Comparison of ENCODE assay signal across 11 cellular contexts in the genomic region with DNA sequence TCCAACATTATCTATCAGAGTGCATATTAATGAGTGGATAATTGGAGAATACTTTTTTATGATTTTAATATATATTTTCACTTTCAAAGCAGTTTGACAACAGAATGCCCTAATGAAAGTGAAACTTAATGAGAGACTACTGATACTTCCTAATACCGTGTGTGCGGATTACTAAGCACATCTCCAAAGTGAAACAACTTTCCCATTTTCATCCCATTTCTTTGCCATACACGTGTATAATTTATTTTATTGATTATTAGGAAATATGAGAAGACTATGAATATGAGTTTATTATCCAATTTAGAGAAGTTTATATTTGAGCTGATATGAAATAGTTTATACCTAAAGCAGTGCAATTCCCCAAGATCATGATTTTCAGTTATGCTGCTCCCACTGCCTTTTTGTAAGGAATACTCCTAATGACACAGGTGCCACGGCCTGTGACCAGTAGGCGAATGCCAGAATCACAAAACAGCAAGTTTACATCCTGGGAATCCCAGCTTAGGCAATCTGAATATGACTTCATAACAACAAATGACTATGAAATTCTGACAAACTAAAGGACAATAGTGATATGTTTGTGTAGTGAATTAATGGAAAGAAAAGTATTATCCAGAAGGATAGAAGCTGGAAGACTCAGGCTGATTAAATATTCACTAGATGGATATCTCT.
A peak's percentile ranks its signal among the peaks of the same experiment; 100 is the strongest.
DNase-seq lines count a peak whose midpoint lies in the region; ATAC-seq, FAIRE-seq and TF ChIP-seq lines count a peak whose summit lies in the region.
"Had no signal": no experiment of that assay in that cellular context is flagged by ENCODE, and none has a peak within 500 bp of the region (broad histone marks: within the 10 kb centered on the region; RNA-seq: fewer than 3 reads in every experiment).

No MANE protein-coding gene starts in this region.

- H3K36me3 ChIP-seq in K562 (ENCODE audit: control insufficient read depth, insufficient read depth, low read length), result peaks cover 18% of the 10 kb centered on the region; the same call in 2 of the 3 replicates
- no peaks in the 10 kb centered on the region for H3K36me3 ChIP-seq in mesenchymal stem cell (ENCODE audit: control insufficient read depth in 1 of 2, insufficient read depth in 2 of 2, low read depth in 1 of 2, low read length in 2 of 2)

- POLR2A ChIA-PET in K562 (lab: Yijun Ruan, JAX) (interaction anchor here (1.0 kb wide), 1 partner anchor 22 kb away, joined by 3 read pairs; no protein-coding TSS in a partner anchor), GM10248 (lab: Yijun Ruan, JAX) (no interaction called here)

- 0 out of 2 replicates have a peak, but pooled peaks cover 4% of the 10 kb centered on the region for H3K9me3 ChIP-seq in K562 (replicated peaks; ENCODE audit: control insufficient read depth, insufficient read depth, low read depth, low read length)
- H3K9me3 ChIP-seq in mesenchymal stem cell (ENCODE audit: control insufficient read depth, low read length), result no peaks in the 10 kb centered on the region

- H3K79me2 ChIP-seq in K562 (ENCODE audit: control insufficient read depth, insufficient read depth, low read length), result peaks cover 99% of the 10 kb centered on the region

- peak overlapping the region; percentile 51 for H2BK5ac ChIP-seq in mesenchymal stem cell (ENCODE audit: low read depth, low read length, poor library complexity, severe bottlenecking)

- in situ Hi-C loops in ACHN (cut with HindIII; ENCODE audit: low pct_ligation_motif_present, low pct_unique_long_range_greater_than_20kb, low sequenced_read_pairs) (no loop called here), K562 (cut with MboI) (no loop called here)

- H2BK12ac ChIP-seq in mesenchymal stem cell (ENCODE audit: low read length in 2 of 2), result peak overlapping the region in 1 of 2 experiments; percentile 93

- TF ChIP-seq CTCF in K562 (IDR thresholded peaks at IDR 0.05 in 2 of 3, conservative IDR thresholded peaks at IDR 0.05 in 1 of 3; ENCODE audit: insufficient read depth in 2 of 3, low read depth in 1 of 3, low read length in 3 of 3) (no peak), GM10248 (IDR thresholded peaks at IDR 0.05; ENCODE audit: control extremely low read depth, extremely low read depth, low read depth, missing control alignments) (no peak)

- H3K4me3 ChIP-seq in K562, result peak overlapping the region; percentile 13; the same call in 1 of the 2 replicates
- H3K4me3 ChIP-seq in mesenchymal stem cell (ENCODE audit: insufficient read depth in 1 of 2, low read depth in 1 of 2, low read length in 2 of 2), result peak overlapping the region in 1 of 2 experiments; percentile 63

- H3K27ac ChIP-seq in K562 (ENCODE audit: extremely low read depth, low read depth, low read length) (peak overlapping the region; percentile 90), mesenchymal stem cell (ENCODE audit: low read length, poor library complexity, severe bottlenecking) (peak overlapping the region; percentile 86), substantia nigra (ENCODE audit: low read depth, low read length, poor library complexity, severe bottlenecking) (no peak overlapping the region)

- H3K4ac ChIP-seq in mesenchymal stem cell (ENCODE audit: low read depth in 1 of 2, low read length in 2 of 2), result peak overlapping the region in 1 of 2 experiments; percentile 80

- FAIRE-seq in K562 (lab: Jason Lieb, UNC), result no peak

- BruUV-seq in K562 (replicated peaks; lab: Mats Ljungman, UMichigan), result no TSS peak

- no peak for TF ChIP-seq POLR2A in K562 (conservative IDR thresholded peaks at IDR 0.05)

- no peaks in the 10 kb centered on the region for H4K20me1 ChIP-seq in K562 (replicated peaks; ENCODE audit: control insufficient read depth, insufficient read depth, low read length)

- H4K8ac ChIP-seq in mesenchymal stem cell (ENCODE audit: low read length), result peak overlapping the region; percentile 93

- H3K18ac ChIP-seq in mesenchymal stem cell (ENCODE audit: low read depth in 1 of 2, low read length in 2 of 2), result peak overlapping the region in 1 of 2 experiments; percentile 94

- H3K9ac ChIP-seq in K562 (ENCODE audit: insufficient read depth in 1 of 2, low read depth in 2 of 2, low read length in 2 of 2) (peak overlapping the region in 1 of 2 experiments; percentile 78; a peak in 2 of 4 replicates), mesenchymal stem cell (ENCODE audit: low read length) (peak overlapping the region; percentile 94)

- peak overlapping the region; percentile 64 for H4K91ac ChIP-seq in mesenchymal stem cell (ENCODE audit: low read length)

- peak; percentile 43 for DNase-seq in ACHN
- DNase-seq in K562 (ENCODE audit: extremely low read depth in 1 of 4, low spot score in 3 of 4), result no peak
- peak; percentile 57 for DNase-seq in mesenchymal stem cell
- no peak for DNase-seq in GM10248 (ENCODE audit: extremely low spot score)
- no peak for DNase-seq in substantia nigra (lab: John Stamatoyannopoulos, UW)
- DNase-seq in cortex of kidney (lab: John Stamatoyannopoulos, UW), result no peak
- DNase-seq: activated CD4-positive, alpha-beta T cell treated with anti-CD3 and anti-CD28 coated beads for 36 hours; caudate nucleus; stimulated activated naive CD8-positive, alpha-beta T cell treated with anti-CD3 and anti-CD28 coated beads, Interleukin-15, amount 100 ng/mL, for 72 hours had no signal

- no peak overlapping the region for H3K14ac ChIP-seq in mesenchymal stem cell (ENCODE audit: low read length in 2 of 2)

- H3K23ac ChIP-seq in mesenchymal stem cell (ENCODE audit: low read length in 2 of 2), result no peak overlapping the region

- H3K27me3 ChIP-seq in K562 (ENCODE audit: control insufficient read depth in 2 of 2, insufficient read depth in 2 of 2, low read length in 2 of 2), result no peaks in the 10 kb centered on the region
- no peaks in the 10 kb centered on the region for H3K27me3 ChIP-seq in mesenchymal stem cell (ENCODE audit: control insufficient read depth in 1 of 2, insufficient read depth in 1 of 2, low read length in 2 of 2)

- no peaks in the 10 kb centered on the region for H3K79me1 ChIP-seq in mesenchymal stem cell (replicated peaks; ENCODE audit: low read length, poor library complexity, severe bottlenecking)

- peak overlapping the region; percentile 61 for H2BK120ac ChIP-seq in mesenchymal stem cell (ENCODE audit: low read depth, low read length)

- no peak for TF ChIP-seq RAD21 in K562 (CRISPR knock-in tag; conservative IDR thresholded peaks at IDR 0.05 in 1 of 2, IDR thresholded peaks at IDR 0.05 in 1 of 2)

- ATAC-seq in HG03354 (IDR thresholded peaks at IDR 0.05; ENCODE audit: poor library complexity, severe bottlenecking, unreplicated experiment) (peak; percentile 65), K562 (0 out of 3 replicates have a peak, but pooled peaks have one; percentile 3), HG02938 (IDR thresholded peaks at IDR 0.05; ENCODE audit: unreplicated experiment) (no peak)
- ATAC-seq: activated CD4-positive, alpha-beta T cell treated with anti-CD3 and anti-CD28 coated beads for 36 hours; stimulated activated naive CD8-positive, alpha-beta T cell treated with anti-CD3 and anti-CD28 coated beads, Interleukin-15, amount 100 ng/mL, for 72 hours had no signal

- H3K9me1 ChIP-seq in K562 (ENCODE audit: control insufficient read depth, insufficient read depth, low read length), result no peaks in the 10 kb centered on the region

- 15% methylated on average over 5 of the region's 5 CpGs for WGBS in K562 (ENCODE audit: insufficient coverage, low coverage, missing lambda C conversion rate)
- 44% methylated on average over 3 of the region's 5 CpGs for WGBS in mesenchymal stem cell

- H2AK5ac ChIP-seq in mesenchymal stem cell (ENCODE audit: low read length, severe bottlenecking), result peak overlapping the region; percentile 75

- H3K4me1 ChIP-seq in K562 (replicated peaks in 1 of 2; ENCODE audit: control insufficient read depth in 2 of 2, insufficient read depth in 2 of 2, low read length in 2 of 2) (peaks cover 22 to 45% of the 10 kb centered on the region in 2 experiments), mesenchymal stem cell (ENCODE audit: control insufficient read depth, insufficient read depth, low read depth, low read length) (peaks cover 1% of the 10 kb centered on the region)

- no peak overlapping the region for H2AFZ ChIP-seq in K562 (ENCODE audit: low read depth, low read length)
- peak overlapping the region; percentile 71 for H2AFZ ChIP-seq in mesenchymal stem cell (ENCODE audit: low read depth, low read length)

- H3K4me2 ChIP-seq in K562 (ENCODE audit: insufficient read depth, low read length) (peak overlapping the region; percentile 75), mesenchymal stem cell (ENCODE audit: low read length, poor library complexity, severe bottlenecking) (no peak overlapping the region)

- no peak for TF ChIP-seq EP300 in K562 (IDR thresholded peaks at IDR 0.05; ENCODE audit: low read length)

- intact Hi-C loops in K562 (cut with micrococcal nuclease), result loop anchor here (2.0 to 5.0 kb wide), 2 partner anchors 39 to 54 kb away; no protein-coding TSS in a partner anchor

- CTCF ChIA-PET in K562 (lab: Yijun Ruan, JAX; ENCODE audit: low intra/inter-chr PET ratio), result no interaction called here
- CTCF ChIA-PET in GM10248 (lab: Yijun Ruan, JAX), result no interaction called here

- H2BK15ac ChIP-seq in mesenchymal stem cell (ENCODE audit: low read depth, poor library complexity, severe bottlenecking), result no peak overlapping the region

TF ChIP-seq in K562, 482 proteins besides CTCF, POLR2A, EP300 and RAD21 (continues in another document):
- TF ChIP-seq GABPA (tag; conservative IDR thresholded peaks at IDR 0.05; ENCODE audit: low read depth), result 0 out of 2 replicates have a peak, but pooled peaks have one; percentile 7
- TF ChIP-seq ETS2 (tag; IDR thresholded peaks at IDR 0.05; ENCODE audit: borderline replicate concordance, poor library complexity, severe bottlenecking), result no peak
- TF ChIP-seq NFRKB (IDR thresholded peaks at IDR 0.05; ENCODE audit: low read depth), result 0 out of 2 replicates have a peak, but pooled peaks have one; percentile 26
- no peak for TF ChIP-seq CEBPG (CRISPR knock-in tag; IDR thresholded peaks at IDR 0.05)
- peak in 1 of 2 experiments; percentile 27; a peak in 1 of 4 replicates for TF ChIP-seq CEBPG (tag; conservative IDR thresholded peaks at IDR 0.05 in 1 of 2, IDR thresholded peaks at IDR 0.05 in 1 of 2)
- TF ChIP-seq ZKSCAN3 (CRISPR knock-in tag; IDR thresholded peaks at IDR 0.05), result no peak
- TF ChIP-seq, protein P1, sequence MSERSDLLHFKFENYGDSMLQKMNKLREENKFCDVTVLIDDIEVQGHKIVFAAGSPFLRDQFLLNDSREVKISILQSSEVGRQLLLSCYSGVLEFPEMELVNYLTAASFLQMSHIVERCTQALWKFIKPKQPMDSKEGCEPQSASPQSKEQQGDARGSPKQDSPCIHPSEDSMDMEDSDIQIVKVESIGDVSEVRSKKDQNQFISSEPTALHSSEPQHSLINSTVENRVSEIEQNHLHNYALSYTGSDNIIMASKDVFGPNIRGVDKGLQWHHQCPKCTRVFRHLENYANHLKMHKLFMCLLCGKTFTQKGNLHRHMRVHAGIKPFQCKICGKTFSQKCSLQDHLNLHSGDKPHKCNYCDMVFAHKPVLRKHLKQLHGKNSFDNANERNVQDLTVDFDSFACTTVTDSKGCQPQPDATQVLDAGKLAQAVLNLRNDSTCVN (CRISPR knock-in tag; IDR thresholded peaks at IDR 0.05), result no peak

Comparison
In these comparisons a context has a peak if more than half of its experiments do, and no peak if none do; other contexts are left out.
1. DNase-seq: peak in ACHN (single experiment) and mesenchymal stem cell (single experiment); none in K562 (0 of 4), GM10248 (single experiment), substantia nigra (0 of 49) and cortex of kidney (single experiment).